Comparison of ENCODE assay signal across 14 cellular contexts in genomic region chr22:45777046-45777851, GRCh38.
DNase-seq lines count a peak whose midpoint lies in the region; ATAC-seq and TF ChIP-seq lines count a peak whose summit lies in the region.
"Had no signal": no experiment of that assay in that cellular context is flagged by ENCODE, and none has a peak within 500 bp of the region (broad histone marks: within the 10 kb centered on the region; RNA-seq: fewer than 3 reads in every experiment).

No MANE protein-coding gene starts in this region.

- H3K27ac ChIP-seq in HEK293 (ENCODE audit: extremely low read depth, low read depth, low read length) (no peak overlapping the region), Panc1 (ENCODE audit: low read length) (peak overlapping the region; percentile 74), GM23338 (ENCODE audit: low read depth) (no peak overlapping the region; the same call in 1 of the 2 replicates), thyroid gland (no peak overlapping the region)
- H3K27ac ChIP-seq: esophagus squamous epithelium, HL-60, suprapubic skin had no signal

- H3K9me2 ChIP-seq in GM23338 (ENCODE audit: insufficient read depth), result no peaks in the 10 kb centered on the region

- no peaks in the 10 kb centered on the region for H3F3A ChIP-seq in GM23338 (replicated peaks; ENCODE audit: low read depth)

- H3K4me2 ChIP-seq in GM23338, result no peak overlapping the region

- DNase-seq in Panc1 (ENCODE audit: low read depth, low spot score) (peak; percentile 10), dermis blood vessel endothelial cell (peak; percentile 52), osteocyte (ENCODE audit: extremely low spot score, unreplicated experiment) (no peak), NCI-H345 (lab: John Stamatoyannopoulos, UW) (no peak), GM23338 (ENCODE audit: low spot score) (no peak), thyroid gland (no peak)
- DNase-seq in activated CD4-positive, CD25-positive, alpha-beta regulatory T cell treated with anti-CD3 and anti-CD28 coated beads, Interleukin-2, amount 50 U/mL, for 72 hours, result no peak
- DNase-seq: activated CD4-positive, alpha-beta T cell treated with anti-CD3 and anti-CD28 coated beads for 4 hours; CD8-positive, alpha-beta T cell; esophagus squamous epithelium; MV-4-11 had no signal

- in situ Hi-C loops in Panc1 (cut with HindIII; ENCODE audit: low pct_unique_long_range_greater_than_20kb, low sequenced_read_pairs), result no loop called here

- H3K9me3 ChIP-seq in HEK293 (ENCODE audit: control insufficient read depth, insufficient read depth, low read depth, low read length) (no peaks in the 10 kb centered on the region), Panc1 (ENCODE audit: control insufficient read depth, insufficient read depth, low read depth, low read length) (no peaks in the 10 kb centered on the region), thyroid gland (no peaks in the 10 kb centered on the region)
- H3K9me3 ChIP-seq: esophagus squamous epithelium, suprapubic skin had no signal

- TF ChIP-seq CTCF in HEK293 (tag by site-specific recombination; IDR thresholded peaks at IDR 0.05) (no peak), Panc1 (IDR thresholded peaks at IDR 0.05) (no peak), osteocyte (IDR thresholded peaks at IDR 0.05) (no peak), GM23338 (conservative IDR thresholded peaks at IDR 0.05; ENCODE audit: low read depth in 2 of 2) (no peak), thyroid gland (IDR thresholded peaks at IDR 0.05) (no peak)

- H3K27me3 Mint-ChIP-seq in osteocyte (ENCODE audit: unreplicated experiment) (no peaks in the 10 kb centered on the region), GM23338 (ENCODE audit: insufficient read depth, low read depth, poor library complexity) (no peaks in the 10 kb centered on the region)

- TF ChIP-seq POLR2A in thyroid gland (IDR thresholded peaks at IDR 0.05), result no peak

- no peak overlapping the region for H2AFZ ChIP-seq in GM23338

- 85 to 89% methylated on average over 6 of the region's 6 CpGs for WGBS in thyroid gland, 2 donors

- H3K36me3 Mint-ChIP-seq in osteocyte (ENCODE audit: unreplicated experiment), result peaks cover 6% of the 10 kb centered on the region
- H3K36me3 Mint-ChIP-seq in GM23338 (ENCODE audit: low read depth), result no peaks in the 10 kb centered on the region

- CTCF ChIA-PET in HEK293 (lab: Yijun Ruan, JAX) (interaction anchor here (0.7 to 1.2 kb wide), 2 partner anchors 10 to 70 kb away, joined by 3 to 5 read pairs; no protein-coding TSS in a partner anchor), Panc1 (lab: Charles Lee) (interaction anchor here (0.6 kb wide), 1 partner anchor 194 kb away, joined by 3 read pairs; no protein-coding TSS in a partner anchor)

- H3K9me3 Mint-ChIP-seq in osteocyte (ENCODE audit: unreplicated experiment), result no peaks in the 10 kb centered on the region
- H3K9me3 Mint-ChIP-seq in GM23338, result no peaks in the 10 kb centered on the region
- H3K9me3 Mint-ChIP-seq: CD8-positive, alpha-beta T cell had no signal

- BruUV-seq in Panc1 (replicated peaks; lab: Mats Ljungman, UMichigan), result no TSS peak

- intact Hi-C loops in Panc1 (cut with micrococcal nuclease; ENCODE audit: unreplicated experiment) (no loop called here), thyroid gland (cut with DNase I) (no loop called here)

- POLR2A ChIA-PET in HEK293 (lab: Yijun Ruan, JAX) (interaction anchor here (0.5 kb wide), 1 partner anchor 200 kb away, joined by 3 read pairs; no protein-coding TSS in a partner anchor), Panc1 (lab: Charles Lee) (no interaction called here)

- H3K79me2 ChIP-seq in GM23338 (replicated peaks; ENCODE audit: insufficient read depth), result peaks cover 32% of the 10 kb centered on the region

- peak; percentile 86 for ATAC-seq in Panc1
- no peak for ATAC-seq in GM23338
- ATAC-seq: CD8-positive, alpha-beta T cell had no signal

- H4K20me1 ChIP-seq in GM23338 (replicated peaks; ENCODE audit: insufficient read depth), result peaks cover 8% of the 10 kb centered on the region

- H3K27me3 ChIP-seq in Panc1 (ENCODE audit: control insufficient read depth, insufficient read depth, low read length) (no peaks in the 10 kb centered on the region), GM23338 (ENCODE audit: insufficient read depth) (no peaks in the 10 kb centered on the region), thyroid gland (no peaks in the 10 kb centered on the region)
- H3K27me3 ChIP-seq: esophagus squamous epithelium, suprapubic skin had no signal

- H3K4me3 Mint-ChIP-seq in osteocyte (ENCODE audit: unreplicated experiment), result no peak overlapping the region
- no peak overlapping the region for H3K4me3 Mint-ChIP-seq in GM23338
- H3K4me3 Mint-ChIP-seq: CD8-positive, alpha-beta T cell had no signal

- H3K36me3 ChIP-seq in HEK293 (ENCODE audit: control insufficient read depth in 2 of 2, insufficient read depth in 1 of 2, low read length in 2 of 2) (peaks cover 0 to 9% of the 10 kb centered on the region in 2 experiments; a peak in 1 of 3 replicates), Panc1 (ENCODE audit: control insufficient read depth, insufficient read depth, low read length) (no peaks in the 10 kb centered on the region), GM23338 (ENCODE audit: insufficient read depth) (no peaks in the 10 kb centered on the region), thyroid gland (no peaks in the 10 kb centered on the region)

- no peak overlapping the region for H3K4me3 ChIP-seq in HEK293 (ENCODE audit: low read depth, low read length)
- H3K4me3 ChIP-seq in Panc1 (ENCODE audit: low read depth in 2 of 2, low read length in 2 of 2), result no peak overlapping the region
- no peak overlapping the region for H3K4me3 ChIP-seq in GM23338
- no peak overlapping the region for H3K4me3 ChIP-seq in thyroid gland (replicated peaks in 1 of 3)
- H3K4me3 ChIP-seq: esophagus squamous epithelium, suprapubic skin had no signal

- H3K27ac Mint-ChIP-seq in osteocyte (ENCODE audit: unreplicated experiment) (peak overlapping the region; percentile 64), GM23338 (no peak overlapping the region)

- H3K4me1 ChIP-seq in HEK293 (ENCODE audit: control insufficient read depth, insufficient read depth, low read length) (no peaks in the 10 kb centered on the region), Panc1 (ENCODE audit: control insufficient read depth, insufficient read depth, low read length) (peaks cover 22% of the 10 kb centered on the region), GM23338 (ENCODE audit: insufficient read depth) (peaks cover 5% of the 10 kb centered on the region; the same call in 1 of the 2 replicates), thyroid gland (no peaks in the 10 kb centered on the region)
- H3K4me1 ChIP-seq: suprapubic skin had no signal

- H3K4me1 Mint-ChIP-seq in osteocyte (ENCODE audit: unreplicated experiment) (peaks cover 34% of the 10 kb centered on the region), GM23338 (peaks cover 23% of the 10 kb centered on the region; the same call in 2 of the 3 replicates)

TF ChIP-seq in HEK293, 187 proteins besides CTCF, POLR2A, EP300 and RAD21:
- TF ChIP-seq SP7 (tag by site-specific recombination; IDR thresholded peaks at IDR 0.05), result peak; percentile 86
- no peak for TF ChIP-seq ZNF510 (tag by site-specific recombination; IDR thresholded peaks at IDR 0.05; ENCODE audit: insufficient replicate concordance)

TF ChIP-seq in GM23338, 12 proteins besides CTCF, POLR2A, EP300 and RAD21 (continues in another document):
- no peak for TF ChIP-seq NANOG (IDR thresholded peaks at IDR 0.05; ENCODE audit: borderline replicate concordance)

Comparison
In these comparisons a context has a peak if more than half of its experiments do, and no peak if none do; other contexts are left out.
1. DNase-seq: peak in Panc1 (single experiment) and dermis blood vessel endothelial cell (single experiment); none in osteocyte (single experiment), NCI-H345 (single experiment), GM23338 (single experiment), thyroid gland (0 of 2) and activated CD4-positive, CD25-positive, alpha-beta regulatory T cell treated with anti-CD3 and anti-CD28 coated beads, Interleukin-2, amount 50 U/mL, for 72 hours (single experiment).